Comparison of ENCODE assay signal across 17 cellular contexts in the genomic region with DNA sequence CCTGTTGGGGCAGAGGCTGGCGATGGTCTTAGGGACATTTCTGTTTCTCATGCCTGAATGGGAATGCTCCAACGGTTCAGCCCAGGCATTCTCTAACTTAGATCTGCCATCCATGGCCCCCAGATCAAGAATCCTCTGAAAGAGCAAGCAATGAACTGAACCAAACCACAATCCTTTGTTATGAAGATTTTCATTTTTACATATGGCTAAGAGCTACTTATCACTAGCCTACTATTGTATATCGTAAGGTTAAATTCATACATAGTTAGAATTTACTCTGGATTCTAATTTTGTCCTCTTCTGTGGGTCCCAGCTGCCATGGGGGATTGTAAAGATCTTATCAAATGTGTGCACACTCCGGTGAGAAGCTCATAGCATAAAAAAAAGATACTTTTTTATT.
A peak's percentile ranks its signal among the peaks of the same experiment; 100 is the strongest.
DNase-seq lines count a peak whose midpoint lies in the region; ATAC-seq and TF ChIP-seq lines count a peak whose summit lies in the region.
"Had no signal": no experiment of that assay in that cellular context is flagged by ENCODE, and none has a peak within 500 bp of the region (broad histone marks: within the 10 kb centered on the region; RNA-seq: fewer than 3 reads in every experiment).

No MANE protein-coding gene starts in this region.

- no peak for ATAC-seq in HG02970 (IDR thresholded peaks at IDR 0.05; ENCODE audit: low FRiP score, unreplicated experiment)
- ATAC-seq in body of pancreas = no peak

- intact Hi-C loops in body of pancreas (cut with DNase I) = loop anchor here (10.0 kb wide), 1 partner anchor 678 kb away; no protein-coding TSS in a partner anchor

- WGBS in body of pancreas, 2 donors = 85 to 90% methylated on average over 4 of the region's 4 CpGs

- no peak for TF ChIP-seq POLR2A in body of pancreas (IDR thresholded peaks at IDR 0.05)

- H3K36me3 ChIP-seq in BLaER1 (no peaks in the 10 kb centered on the region; the same call in 1 of the 2 replicates), body of pancreas (replicated peaks in 1 of 2; ENCODE audit: insufficient read depth in 1 of 2, low read depth in 2 of 2) (no peaks in the 10 kb centered on the region)

- H3K27ac ChIP-seq in BLaER1 = peak overlapping the region; percentile 46; the same call in 1 of the 2 replicates
- H3K27ac ChIP-seq in VCaP = peak overlapping the region; percentile 21; the same call in 1 of the 2 replicates
- H3K27ac ChIP-seq in cingulate gyrus (ENCODE audit: low read depth, low read length) = peak overlapping the region; percentile 76
- peak overlapping the region; percentile 56 for H3K27ac ChIP-seq in substantia nigra (ENCODE audit: low read depth, low read length, poor library complexity, severe bottlenecking)
- H3K27ac ChIP-seq in body of pancreas = no peak overlapping the region
- H3K27ac ChIP-seq: C4-2B, HL-60 had no signal

- no peak overlapping the region for H3K4me3 ChIP-seq in BLaER1
- H3K4me3 ChIP-seq in body of pancreas = no peak overlapping the region

- H3K27me3 ChIP-seq in BLaER1 (no peaks in the 10 kb centered on the region), body of pancreas (no peaks in the 10 kb centered on the region)

- peak overlapping the region; percentile 64 for H3K4me2 ChIP-seq in BLaER1

- peaks cover 74% of the 10 kb centered on the region for H3K4me1 ChIP-seq in BLaER1
- H3K4me1 ChIP-seq in body of pancreas = no peaks in the 10 kb centered on the region
- H3K4me1 ChIP-seq: Caco-2 had no signal

- DNase-seq in substantia nigra (lab: John Stamatoyannopoulos, UW) (no peak), SW 1271 (lab: John Stamatoyannopoulos, UW) (no peak), DMS 273 treated with DMSO at 0.1 percent for 48 hours (lab: John Stamatoyannopoulos, UW) (no peak), body of pancreas (no peak)
- DNase-seq: 8988T; Caco-2; CD4-positive, alpha-beta T cell; DMS153; DMS79; GDM1; H9 had no signal

- TF ChIP-seq CTCF in VCaP (conservative IDR thresholded peaks at IDR 0.05) (no peak), body of pancreas (IDR thresholded peaks at IDR 0.05) (no peak)

- peaks cover 15% of the 10 kb centered on the region for H3K9me3 ChIP-seq in BLaER1
- H3K9me3 ChIP-seq in body of pancreas = no peaks in the 10 kb centered on the region

- 0 out of 2 replicates have a peak overlapping the region, but pooled peaks have one; percentile 8 for H3K9ac ChIP-seq in BLaER1

- H4K20me1 ChIP-seq in BLaER1 = no peaks in the 10 kb centered on the region

Comparison
In these comparisons a context has a peak if more than half of its experiments do, and no peak if none do; other contexts are left out.
1. H3K27ac ChIP-seq: peak in BLaER1 (single experiment), VCaP (single experiment), cingulate gyrus (single experiment) and substantia nigra (single experiment); none in body of pancreas (0 of 4).